In the genomic region with DNA sequence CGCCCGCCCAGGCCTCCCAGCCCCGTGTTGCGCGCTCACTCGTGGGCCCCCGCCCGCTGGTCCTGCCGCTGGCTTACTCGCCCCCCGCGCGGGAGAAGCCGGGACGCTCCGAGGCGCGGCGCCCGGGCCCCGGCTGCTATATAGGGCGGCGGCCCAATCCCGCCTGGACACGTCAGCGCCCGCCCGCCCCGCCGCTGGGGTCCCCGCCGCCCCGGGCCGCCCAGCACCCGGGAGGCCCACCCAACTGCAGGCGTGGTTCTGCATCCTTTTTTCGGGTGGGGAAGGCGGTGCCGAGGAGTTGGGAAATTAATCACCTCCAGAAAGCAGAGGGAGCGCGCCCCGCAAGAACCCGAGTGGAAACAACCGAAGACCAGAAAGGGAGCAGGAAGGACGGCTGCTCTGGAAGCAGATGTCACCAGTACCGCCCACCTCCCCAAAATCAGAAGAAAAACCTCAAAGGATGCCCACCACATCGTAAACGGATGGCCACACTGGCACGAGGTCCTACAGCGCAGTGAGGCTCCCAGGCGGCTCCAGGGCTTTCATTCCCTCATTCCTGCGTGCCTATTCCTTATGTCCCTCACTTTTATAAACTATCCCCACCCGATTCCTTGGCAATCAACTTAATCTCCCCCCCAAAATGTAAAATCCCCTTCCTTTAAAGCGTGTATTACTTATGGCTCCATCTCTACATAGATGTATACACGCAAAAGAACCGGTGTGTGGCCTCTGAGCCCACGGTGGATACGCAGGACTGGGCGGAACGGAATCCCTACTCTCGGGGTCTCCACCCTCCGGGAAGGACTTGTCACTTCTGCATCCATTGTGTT, we compare ENCODE assay signal across 8 cellular contexts. TPM values are rescaled to one million over a fixed set of nuclear protein-coding genes. Genes with fewer than 3 reads are reported as not detected.
DNase-seq lines count a peak whose midpoint lies in the region; ATAC-seq and TF ChIP-seq lines count a peak whose summit lies in the region.

No MANE protein-coding gene starts in this region.

- H3K4me1 Mint-ChIP-seq in activated T-cell treated with anti-CD3 and anti-CD28 coated beads, Interleukin-2, amount 50 U/mL, for 4 hours (ENCODE audit: low read depth): peaks cover 31% of the 10 kb centered on the region
- H3K4me1 Mint-ChIP-seq in naive thymus-derived CD4-positive, alpha-beta T cell: peaks cover 34 to 66% (median 57%) of the 10 kb centered on the region in 7 donors
- H3K4me1 Mint-ChIP-seq in stimulated activated naive CD8-positive, alpha-beta T cell treated with anti-CD3 and anti-CD28 coated beads, Interleukin-15, Interleukin-2, amounts not matched to agents 100 ng/mL and 50 ng/mL, for 24 hours (ENCODE audit: low read depth): peaks cover 50% of the 10 kb centered on the region

- peak overlapping the region; percentile 49; the same call in 1 of the 2 replicates for H3K27ac ChIP-seq in HCT116 (ENCODE audit: low read depth, low read length)
- H3K27ac ChIP-seq in naive thymus-derived CD4-positive, alpha-beta T cell (ENCODE audit: low read depth, low read length): peak overlapping the region; percentile 62

- 0 out of 4 replicates have a peak, but pooled peaks cover 0 to 3% of the 10 kb centered on the region in 2 experiments for H3K9me3 ChIP-seq in HCT116 (ENCODE audit: control insufficient read depth in 1 of 2, insufficient read depth in 1 of 2, low read depth in 1 of 2, low read length in 2 of 2)
- H3K9me3 ChIP-seq in naive thymus-derived CD4-positive, alpha-beta T cell (ENCODE audit: control insufficient read depth in 2 of 3, low read length in 3 of 3): peaks cover 0 to 5% (median 0%) of the 10 kb centered on the region in 3 experiments

- peak; percentile 80 for ATAC-seq in HCT116
- ATAC-seq in activated T-cell treated with anti-CD3 and anti-CD28 coated beads, Interleukin-2, amount 50 U/mL, for 4 hours: peak; percentile 87 to 89
- ATAC-seq in naive thymus-derived CD4-positive, alpha-beta T cell: peak; percentile 72
- no peak for ATAC-seq in GM21447 (IDR thresholded peaks at IDR 0.05; ENCODE audit: unreplicated experiment)

- TF ChIP-seq RAD21 in HCT116 (IDR thresholded peaks at IDR 0.05; ENCODE audit: low read depth): no peak

- CTCF ChIA-PET in HCT116 (lab: Charles Lee): no interaction called here
- CTCF ChIA-PET in naive thymus-derived CD4-positive, alpha-beta T cell (lab: Charles Lee): no interaction called here

- H3K4me3 ChIP-seq in HCT116 (replicated peaks in 1 of 2; ENCODE audit: low read depth in 1 of 2, low read length in 2 of 2): peak overlapping the region; percentile 62 to 68
- peak overlapping the region; percentile 36 for H3K4me3 ChIP-seq in naive thymus-derived CD4-positive, alpha-beta T cell (ENCODE audit: low read length)

- TSS peak; percentile 74 for BruUV-seq in HCT116 (replicated peaks; lab: Mats Ljungman, UMichigan)

- no peaks in the 10 kb centered on the region for H3K9me2 ChIP-seq in HCT116 (ENCODE audit: insufficient read depth)

- H3K4me2 ChIP-seq in HCT116 (ENCODE audit: low read length): peak overlapping the region; percentile 81

- DNase-seq in HCT116 (ENCODE audit: low read depth, low spot score): no peak
- DNase-seq in NCI-H69 (lab: John Stamatoyannopoulos, UW): peak; percentile 62
- DNase-seq in activated T-cell treated with anti-CD3 and anti-CD28 coated beads, Interleukin-2, amount 50 U/mL, for 4 hours: peak; percentile 42
- peak; percentile 82 for DNase-seq in fibroblast of gingiva (ENCODE audit: low read depth)
- peak in 7 of 9 donors; percentile 10 to 69 (median 26) for DNase-seq in naive thymus-derived CD4-positive, alpha-beta T cell

- peaks cover 14% of the 10 kb centered on the region for H3K36me3 Mint-ChIP-seq in activated T-cell treated with anti-CD3 and anti-CD28 coated beads, Interleukin-2, amount 50 U/mL, for 4 hours (ENCODE audit: insufficient read depth)
- peaks cover 11 to 36% (median 20%) of the 10 kb centered on the region in 5 donors for H3K36me3 Mint-ChIP-seq in naive thymus-derived CD4-positive, alpha-beta T cell
- H3K36me3 Mint-ChIP-seq in stimulated activated naive CD8-positive, alpha-beta T cell treated with anti-CD3 and anti-CD28 coated beads, Interleukin-15, Interleukin-2, amounts not matched to agents 100 ng/mL and 50 ng/mL, for 24 hours (ENCODE audit: low read depth): peaks cover 38% of the 10 kb centered on the region

- intact Hi-C loops in HCT116 (cut with micrococcal nuclease): loop anchor here (5.0 kb wide), 1 partner anchor 44 kb away; a partner anchor contains a TSS
- intact Hi-C loops in naive thymus-derived CD4-positive, alpha-beta T cell (cut with micrococcal nuclease): loop anchor here (1.0 to 5.0 kb wide), 7 partner anchors 16 to 430 kb away; a partner anchor contains a TSS

- H3K4me1 ChIP-seq in HCT116 (ENCODE audit: control insufficient read depth in 1 of 2, insufficient read depth in 2 of 2, low read length in 2 of 2): peaks cover 21 to 51% of the 10 kb centered on the region in 2 experiments; a peak in 3 of 4 replicates
- H3K4me1 ChIP-seq in naive thymus-derived CD4-positive, alpha-beta T cell (ENCODE audit: control insufficient read depth in 2 of 2, insufficient read depth in 2 of 2, low read length in 2 of 2): peaks cover 8 to 16% of the 10 kb centered on the region in 2 donors

- peaks cover 97% of the 10 kb centered on the region for H3K79me2 ChIP-seq in HCT116 (ENCODE audit: insufficient read depth, low read length)

- H3K27me3 ChIP-seq in HCT116 (ENCODE audit: insufficient read depth, low read length): no peaks in the 10 kb centered on the region
- H3K27me3 ChIP-seq in naive thymus-derived CD4-positive, alpha-beta T cell (ENCODE audit: control insufficient read depth in 2 of 2, insufficient read depth in 2 of 2, low read length in 2 of 2): no peaks in the 10 kb centered on the region

- POLR2A ChIA-PET in HCT116 (lab: Charles Lee): no interaction called here
- POLR2A ChIA-PET in naive thymus-derived CD4-positive, alpha-beta T cell (lab: Charles Lee): interaction anchor here (0.6 to 1.3 kb wide), 2 partner anchors 25 to 121 kb away, joined by 3 read pairs; no protein-coding TSS in a partner anchor

- H4K20me1 ChIP-seq in HCT116 (ENCODE audit: insufficient read depth): peaks cover 29% of the 10 kb centered on the region; the same call in 1 of the 2 replicates

- no peaks in the 10 kb centered on the region for H3K27me3 Mint-ChIP-seq in activated T-cell treated with anti-CD3 and anti-CD28 coated beads, Interleukin-2, amount 50 U/mL, for 4 hours (ENCODE audit: low read depth)
- no peaks in the 10 kb centered on the region for H3K27me3 Mint-ChIP-seq in naive thymus-derived CD4-positive, alpha-beta T cell
- no peaks in the 10 kb centered on the region for H3K27me3 Mint-ChIP-seq in stimulated activated naive CD8-positive, alpha-beta T cell treated with anti-CD3 and anti-CD28 coated beads, Interleukin-15, Interleukin-2, amounts not matched to agents 100 ng/mL and 50 ng/mL, for 24 hours

- H3K27ac Mint-ChIP-seq in naive thymus-derived CD4-positive, alpha-beta T cell: peak overlapping the region; percentile 1 to 86 (median 47)
- peak overlapping the region; percentile 59 for H3K27ac Mint-ChIP-seq in stimulated activated naive CD8-positive, alpha-beta T cell treated with anti-CD3 and anti-CD28 coated beads, Interleukin-15, Interleukin-2, amounts not matched to agents 100 ng/mL and 50 ng/mL, for 24 hours

- no peak overlapping the region for H2AFZ ChIP-seq in HCT116 (ENCODE audit: low read depth, low read length, poor library complexity, severe bottlenecking)

- H3K9me3 Mint-ChIP-seq in activated T-cell treated with anti-CD3 and anti-CD28 coated beads, Interleukin-2, amount 50 U/mL, for 4 hours: peaks cover 15% of the 10 kb centered on the region
- peaks cover 0 to 20% (median 8%) of the 10 kb centered on the region in 11 donors for H3K9me3 Mint-ChIP-seq in naive thymus-derived CD4-positive, alpha-beta T cell
- peaks cover 5% of the 10 kb centered on the region for H3K9me3 Mint-ChIP-seq in stimulated activated naive CD8-positive, alpha-beta T cell treated with anti-CD3 and anti-CD28 coated beads, Interleukin-15, Interleukin-2, amounts not matched to agents 100 ng/mL and 50 ng/mL, for 24 hours

- H3K4me3 Mint-ChIP-seq in activated T-cell treated with anti-CD3 and anti-CD28 coated beads, Interleukin-2, amount 50 U/mL, for 4 hours: peak overlapping the region; percentile 72
- peak overlapping the region; percentile 64 to 94 (median 75) for H3K4me3 Mint-ChIP-seq in naive thymus-derived CD4-positive, alpha-beta T cell
- H3K4me3 Mint-ChIP-seq in stimulated activated naive CD8-positive, alpha-beta T cell treated with anti-CD3 and anti-CD28 coated beads, Interleukin-15, Interleukin-2, amounts not matched to agents 100 ng/mL and 50 ng/mL, for 24 hours: peak overlapping the region; percentile 80

- TF ChIP-seq POLR2A in GM10847 (IDR thresholded peaks at IDR 0.05; ENCODE audit: extremely low read depth, insufficient read length): peak; percentile 65
- TF ChIP-seq POLR2A in HCT116 (IDR thresholded peaks at IDR 0.05; ENCODE audit: borderline replicate concordance, extremely low read depth, insufficient read depth, insufficient read length): no peak

- H3K9ac ChIP-seq in HCT116 (ENCODE audit: low read length): peak overlapping the region; percentile 84

- peaks cover 2 to 8% of the 10 kb centered on the region in 2 experiments; a peak in 1 of 4 replicates for H3K36me3 ChIP-seq in HCT116 (ENCODE audit: control insufficient read depth in 1 of 2, insufficient read depth in 2 of 2, low read length in 2 of 2)
- peaks cover 0 to 10% (median 0%) of the 10 kb centered on the region in 3 experiments for H3K36me3 ChIP-seq in naive thymus-derived CD4-positive, alpha-beta T cell (ENCODE audit: control insufficient read depth in 2 of 3, insufficient read depth in 3 of 3, low read length in 3 of 3)

- RAD21 ChIA-PET in HCT116 (lab: Charles Lee; ENCODE audit: low non-redundant PET in 1 of 2, low total read pairs in 2 of 2, uncharacterized antibody in 2 of 2, unreplicated experiment in 2 of 2): no interaction called here

- no peak for TF ChIP-seq CTCF in HCT116 (IDR thresholded peaks at IDR 0.05 in 2 of 3, conservative IDR thresholded peaks at IDR 0.05 in 1 of 3; ENCODE audit: borderline replicate concordance in 1 of 3, insufficient read depth in 1 of 3, low read depth in 2 of 3, low read length in 2 of 3)

TF ChIP-seq in HCT116, 20 proteins besides CTCF, POLR2A, EP300 and RAD21 (continues in another document):
- no peak for TF ChIP-seq CBX3 (IDR thresholded peaks at IDR 0.05; ENCODE audit: low read depth)
- no peak for TF ChIP-seq FOSL1 (IDR thresholded peaks at IDR 0.05; ENCODE audit: low read depth)
- TF ChIP-seq ZFX (IDR thresholded peaks at IDR 0.05): 0 out of 2 replicates have a peak, but pooled peaks have one; percentile 0

RNA-seq across cellular contexts. Expression of a gene that starts 42.5 kb away (rescaled TPM):
- 462 TPM for total RNA-seq in HCT116 (2021; ENCODE audit: unreplicated experiment)
- polyA plus RNA-seq in HCT116 (2012): 286 and 296 TPM in 2 replicates
- total RNA-seq in activated T-cell treated with anti-CD3 and anti-CD28 coated beads, Interleukin-2, amount 50 U/mL, for 4 hours: 100 to 1,000 TPM; 231 to 270 (median 257) TPM
- 100 to 1,000 TPM; 127 to 231 (median 169) TPM for total RNA-seq in naive thymus-derived CD4-positive, alpha-beta T cell
- polyA plus RNA-seq in naive thymus-derived CD4-positive, alpha-beta T cell: 10 to 100 TPM; 42.8 to 71.8 TPM

RNA-seq across cellular contexts. Expression of a gene that starts 42.8 kb away (rescaled TPM):
- total RNA-seq in HCT116 (2021; ENCODE audit: unreplicated experiment): 317 TPM
- 155 and 167 TPM in 2 replicates for polyA plus RNA-seq in HCT116 (2012)
- total RNA-seq in activated T-cell treated with anti-CD3 and anti-CD28 coated beads, Interleukin-2, amount 50 U/mL, for 4 hours: 100 to 1,000 TPM; 185 to 215 (median 189) TPM
- total RNA-seq in naive thymus-derived CD4-positive, alpha-beta T cell: 100 to 1,000 TPM; 189 to 340 (median 209) TPM
- polyA plus RNA-seq in naive thymus-derived CD4-positive, alpha-beta T cell: 100 to 1,000 TPM; 129 to 134 TPM
